8 cellular contexts compared by ENCODE assay signal in genomic region chr9:75855509-75855908, GRCh38. TPM values are rescaled to one million over a fixed set of nuclear protein-coding genes. Genes with fewer than 3 reads are reported as not detected.
DNase-seq lines count a peak whose midpoint lies in the region; ATAC-seq and TF ChIP-seq lines count a peak whose summit lies in the region.

No MANE protein-coding gene starts in this region.

- no peaks in the 10 kb centered on the region for H3K27me3 Mint-ChIP-seq in WTC11 (ENCODE audit: low read depth)

- H3K4me1 Mint-ChIP-seq in WTC11, result peaks cover 9% of the 10 kb centered on the region

- intact Hi-C loops in left colon (cut with DNase I, micrococcal nuclease), result no loop called here

- no peaks in the 10 kb centered on the region for H3K36me3 ChIP-seq in HEK293 (ENCODE audit: control insufficient read depth in 2 of 2, insufficient read depth in 1 of 2, low read length in 2 of 2)

- H3K4me3 ChIP-seq in HEK293 (ENCODE audit: low read depth, low read length), result no peak overlapping the region

- TF ChIP-seq CTCF in AG09319 (IDR thresholded peaks at IDR 0.05; ENCODE audit: low read depth, low read length) (peak; percentile 21), HEK293 (tag by site-specific recombination; IDR thresholded peaks at IDR 0.05) (0 out of 2 replicates have a peak, but pooled peaks have one; percentile 8), WTC11 (IDR thresholded peaks at IDR 0.05) (no peak)

- POLR2A ChIA-PET in HEK293 (lab: Yijun Ruan, JAX), result no interaction called here
- POLR2A ChIA-PET in WTC11 (lab: Charles Lee), result no interaction called here

- no peak for DNase-seq in AG09319 (ENCODE audit: extremely low read depth, low read depth)
- no peak for DNase-seq in WTC11 (ENCODE audit: low spot score)
- peak in 1 of 2 donors; percentile 40 for DNase-seq in left colon
- DNase-seq in activated CD8-positive, alpha-beta memory T cell treated with anti-CD3 and anti-CD28 coated beads for 24 hours, result no peak
- DNase-seq in UCSD-AML1 (lab: John Stamatoyannopoulos, UW; ENCODE audit: unreplicated experiment), result no peak

- no peaks in the 10 kb centered on the region for H3K4me1 ChIP-seq in HEK293 (ENCODE audit: control insufficient read depth, insufficient read depth, low read length)

- ATAC-seq in WTC11 (peak; percentile 57), left colon (peak; percentile 74), HG03196 (IDR thresholded peaks at IDR 0.05; ENCODE audit: unreplicated experiment) (no peak), HG03095 (IDR thresholded peaks at IDR 0.05; ENCODE audit: unreplicated experiment) (no peak)

- H3K9me3 Mint-ChIP-seq in WTC11, result no peaks in the 10 kb centered on the region

- H3K9me3 ChIP-seq in HEK293 (ENCODE audit: control insufficient read depth, insufficient read depth, low read depth, low read length), result no peaks in the 10 kb centered on the region

- no peak overlapping the region for H3K27ac ChIP-seq in HEK293 (ENCODE audit: extremely low read depth, low read depth, low read length)

- no peaks in the 10 kb centered on the region for H3K36me3 Mint-ChIP-seq in WTC11

- H3K4me3 Mint-ChIP-seq in WTC11, result no peak overlapping the region

- CTCF ChIA-PET in HEK293 (lab: Yijun Ruan, JAX) (interaction anchor here (0.6 to 2.8 kb wide), 17 partner anchors 9 to 483 kb away, joined by 3 to 12 read pairs (median 3); no protein-coding TSS in a partner anchor), WTC11 (lab: Charles Lee) (interaction anchor here (0.6 to 1.3 kb wide), 20 partner anchors 9 to 740 kb away, joined by 3 to 26 read pairs (median 4); no protein-coding TSS in a partner anchor)

- H3K27ac Mint-ChIP-seq in WTC11, result no peak overlapping the region

TF ChIP-seq in HEK293, 187 proteins besides CTCF, POLR2A, EP300 and RAD21:
- TF ChIP-seq ZNF654 (tag by site-specific recombination; IDR thresholded peaks at IDR 0.05; ENCODE audit: low read depth), result peak; percentile 55
- TF ChIP-seq MEIS1 (CRISPR knock-in tag; IDR thresholded peaks at IDR 0.05; ENCODE audit: borderline replicate concordance), result no peak

TF ChIP-seq in WTC11, 78 proteins besides CTCF, POLR2A, EP300 and RAD21 (continues in another document):
- TF ChIP-seq ZBTB43 (CRISPR knock-in tag; IDR thresholded peaks at IDR 0.05) (no peak), AR (CRISPR knock-in tag; IDR thresholded peaks at IDR 0.05) (no peak), SP1 (CRISPR knock-in tag; conservative IDR thresholded peaks at IDR 0.05) (no peak), STAT6 (CRISPR knock-in tag; conservative IDR thresholded peaks at IDR 0.05; ENCODE audit: low read depth) (no peak), ATF2 (CRISPR knock-in tag; IDR thresholded peaks at IDR 0.05; ENCODE audit: borderline replicate concordance, low read depth) (no peak), KAT7 (CRISPR knock-in tag; IDR thresholded peaks at IDR 0.05; ENCODE audit: borderline replicate concordance) (no peak), ZNF396 (CRISPR knock-in tag; IDR thresholded peaks at IDR 0.05; ENCODE audit: borderline replicate concordance) (no peak), FOXP4 (CRISPR knock-in tag; IDR thresholded peaks at IDR 0.05) (no peak), GABPB1 (CRISPR knock-in tag; IDR thresholded peaks at IDR 0.05) (no peak), NFE2L1 (CRISPR knock-in tag; IDR thresholded peaks at IDR 0.05) (no peak), CREM (CRISPR knock-in tag; IDR thresholded peaks at IDR 0.05) (no peak)

RNA-seq across cellular contexts. Expression of gene PCSK5, which starts 35.0 kb away (rescaled TPM):
- total RNA-seq in WTC11 (2021), result 16.9 to 30.6 TPM (median 17.8 TPM) in 3 replicates
- 10 to 100 TPM; 56.5 to 79.8 TPM for total RNA-seq in left colon

Comparison
In these comparisons a context has a peak if more than half of its experiments do, and no peak if none do; other contexts are left out.
1. ATAC-seq: peak in WTC11 (single experiment) and left colon (single experiment); none in HG03196 (single experiment) and HG03095 (single experiment).